ENCODE assay signal across 8 cellular contexts in genomic region chr1:107196973-107197562, GRCh38. TPM values are rescaled to one million over a fixed set of nuclear protein-coding genes. Genes with fewer than 3 reads are reported as not detected.
DNase-seq lines count a peak whose midpoint lies in the region; ATAC-seq and TF ChIP-seq lines count a peak whose summit lies in the region.

No MANE protein-coding gene starts in this region.

- ATAC-seq in GM18499 (IDR thresholded peaks at IDR 0.05; ENCODE audit: insufficient read depth, unreplicated experiment) (peak; percentile 89), HG02623 (IDR thresholded peaks at IDR 0.05; ENCODE audit: unreplicated experiment) (peak; percentile 96)

- H3K27me3 ChIP-seq in AG04450 (ENCODE audit: control insufficient read depth, insufficient read depth, low read length) (no peaks in the 10 kb centered on the region), MG63 (no peaks in the 10 kb centered on the region; the same call in 1 of the 2 replicates)

- no peak overlapping the region for H3K27ac ChIP-seq in AG04450 (ENCODE audit: low read depth, low read length)

- CTCF ChIA-PET in AG04450 (lab: Charles Lee), result interaction anchor here (0.7 kb wide), 1 partner anchor 62 kb away, joined by 3 read pairs; no protein-coding TSS in a partner anchor

- no peaks in the 10 kb centered on the region for H3K36me3 ChIP-seq in MG63

- DNase-seq in AG04450 (ENCODE audit: low read depth, low spot score), result no peak
- peak; percentile 39 for DNase-seq in MV-4-11 (lab: John Stamatoyannopoulos, UW)
- peak in 1 of 2 donors; percentile 1 for DNase-seq in cardiac fibroblast (ENCODE audit: low read depth in 2 of 2)
- no peak for DNase-seq in NCI-H226
- DNase-seq in MG63, result no peak
- no peak for DNase-seq in posterior vena cava (ENCODE audit: low spot score)

- H3K9me3 ChIP-seq in AG04450 (ENCODE audit: control insufficient read depth, insufficient read depth, low read length), result no peaks in the 10 kb centered on the region
- 0 out of 2 replicates have a peak, but pooled peaks cover 4% of the 10 kb centered on the region for H3K9me3 ChIP-seq in MG63

- POLR2A ChIA-PET in AG04450 (lab: Yijun Ruan, JAX), result no interaction called here

- peak; percentile 30 for TF ChIP-seq CTCF in AG04450 (IDR thresholded peaks at IDR 0.05; ENCODE audit: low read depth, low read length)
- TF ChIP-seq CTCF in cardiac fibroblast (IDR thresholded peaks at IDR 0.05; ENCODE audit: low read depth, low read length), result peak; percentile 3

- H3K4me3 ChIP-seq in AG04450 (ENCODE audit: low read depth, low read length), result no peak overlapping the region
- H3K4me3 ChIP-seq in cardiac fibroblast (replicated peaks in 1 of 2; ENCODE audit: low read depth in 2 of 2, low read length in 2 of 2), result no peak overlapping the region
- no peak overlapping the region for H3K4me3 ChIP-seq in MG63

- intact Hi-C loops in posterior vena cava (cut with DNase I), result no loop called here

RNA-seq across cellular contexts. Expression of gene NTNG1, which starts 56.2 kb away (rescaled TPM):
- polyA plus RNA-seq in AG04450 (2011; rRNA removed), result 0.32 and 0.40 TPM in 2 replicates
- 0.64 and 1.4 TPM in 2 replicates for polyA minus RNA-seq in AG04450 (2011; rRNA and poly(A)+ RNA removed)
- 0.13 TPM in 1 of 2 replicates, not detected in the other for total RNA-seq in MG63 (2014; rRNA removed; shearing (Covaris generic); ENCODE audit: low replicate concordance)
- total RNA-seq in posterior vena cava, result 1 to 10 TPM in 1 of 2 donors, under 1 TPM in 1; 0.76 to 4.9 TPM
